Comparison of ENCODE assay signal across 22 cellular contexts in genomic region chr1:7365706-7366105, GRCh38.
"Had no signal": no experiment of that assay in that cellular context is flagged by ENCODE, and none has a peak within 500 bp of the region (broad histone marks: within the 10 kb centered on the region; RNA-seq: fewer than 3 reads in every experiment).

No MANE protein-coding gene starts in this region.

- ATAC-seq: HepG2, Panc1, PC-3 had no signal

- DNase-seq: IMR-90; Kasumi-1; KG1; MV-4-11; NCI-H1048; NCI-H1105; NCI-H1417; NCI-H1436 treated with DMSO at 0.1 percent for 48 hours; NCI-H1694; NCI-H187 treated with DMSO at 0.1 percent for 48 hours; NCI-H2171 treated with DMSO at 0.1 percent for 48 hours; NCI-H345; NCI-H526; NCI-H82; NK-92 treated with Interleukin-12 subunit alpha and Interleukin-12 subunit beta, amount 100 ng/mL, for 24 hours; PC-3; SIG-M5 had no signal

- H3K36me3 ChIP-seq: SJSA1 had no signal

- H3K27me3 ChIP-seq: SJSA1 had no signal

- H3K9me3 ChIP-seq: SJSA1 had no signal

- H3K4me1 ChIP-seq: SJSA1 had no signal

- H3K4me3 ChIP-seq: SJSA1, SK-N-MC had no signal

- H3K27ac ChIP-seq: RWPE1, SJSA1, SK-N-MC had no signal
